ENCODE assay signal across 1 cellular context in the genomic region with DNA sequence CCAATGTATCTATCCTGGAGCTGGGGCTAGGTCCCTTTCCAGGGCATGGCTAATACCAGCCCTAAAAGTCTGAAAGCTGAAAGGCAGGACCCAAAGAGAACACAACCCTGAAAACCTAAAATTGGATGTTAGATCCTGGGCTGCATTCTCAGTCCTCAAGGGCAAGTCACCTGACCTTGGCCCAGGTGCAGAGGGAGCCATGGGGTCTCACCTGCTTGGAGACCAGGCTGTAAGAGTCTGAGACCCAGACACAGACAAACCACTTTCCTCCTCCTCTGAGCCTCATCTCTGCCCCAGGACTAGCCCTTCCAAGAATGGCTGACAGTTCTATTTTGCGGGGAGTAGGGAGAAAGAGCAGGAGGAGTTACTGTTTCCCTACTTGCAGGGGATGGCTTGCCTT.
TF ChIP-seq lines count a peak whose summit lies in the region.

No MANE protein-coding gene starts in this region.

TF ChIP-seq in WTC11, 78 proteins besides CTCF, POLR2A, EP300 and RAD21 (continued from another document):
- TF ChIP-seq, protein P1, sequence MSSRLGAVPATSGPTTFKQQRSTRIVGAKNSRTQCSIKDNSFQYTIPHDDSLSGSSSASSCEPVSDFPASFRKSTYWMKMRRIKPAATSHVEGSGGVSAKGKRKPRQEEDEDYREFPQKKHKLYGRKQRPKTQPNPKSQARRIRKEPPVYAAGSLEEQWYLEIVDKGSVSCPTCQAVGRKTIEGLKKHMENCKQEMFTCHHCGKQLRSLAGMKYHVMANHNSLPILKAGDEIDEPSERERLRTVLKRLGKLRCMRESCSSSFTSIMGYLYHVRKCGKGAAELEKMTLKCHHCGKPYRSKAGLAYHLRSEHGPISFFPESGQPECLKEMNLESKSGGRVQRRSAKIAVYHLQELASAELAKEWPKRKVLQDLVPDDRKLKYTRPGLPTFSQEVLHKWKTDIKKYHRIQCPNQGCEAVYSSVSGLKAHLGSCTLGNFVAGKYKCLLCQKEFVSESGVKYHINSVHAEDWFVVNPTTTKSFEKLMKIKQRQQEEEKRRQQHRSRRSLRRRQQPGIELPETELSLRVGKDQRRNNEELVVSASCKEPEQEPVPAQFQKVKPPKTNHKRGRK (CRISPR knock-in tag; IDR thresholded peaks at IDR 0.05; ENCODE audit: borderline replicate concordance), result no peak
- TF ChIP-seq ZNF121 (CRISPR knock-in tag; IDR thresholded peaks at IDR 0.05) (no peak), SP1 (CRISPR knock-in tag; conservative IDR thresholded peaks at IDR 0.05) (no peak)
- TF ChIP-seq, protein P2, sequence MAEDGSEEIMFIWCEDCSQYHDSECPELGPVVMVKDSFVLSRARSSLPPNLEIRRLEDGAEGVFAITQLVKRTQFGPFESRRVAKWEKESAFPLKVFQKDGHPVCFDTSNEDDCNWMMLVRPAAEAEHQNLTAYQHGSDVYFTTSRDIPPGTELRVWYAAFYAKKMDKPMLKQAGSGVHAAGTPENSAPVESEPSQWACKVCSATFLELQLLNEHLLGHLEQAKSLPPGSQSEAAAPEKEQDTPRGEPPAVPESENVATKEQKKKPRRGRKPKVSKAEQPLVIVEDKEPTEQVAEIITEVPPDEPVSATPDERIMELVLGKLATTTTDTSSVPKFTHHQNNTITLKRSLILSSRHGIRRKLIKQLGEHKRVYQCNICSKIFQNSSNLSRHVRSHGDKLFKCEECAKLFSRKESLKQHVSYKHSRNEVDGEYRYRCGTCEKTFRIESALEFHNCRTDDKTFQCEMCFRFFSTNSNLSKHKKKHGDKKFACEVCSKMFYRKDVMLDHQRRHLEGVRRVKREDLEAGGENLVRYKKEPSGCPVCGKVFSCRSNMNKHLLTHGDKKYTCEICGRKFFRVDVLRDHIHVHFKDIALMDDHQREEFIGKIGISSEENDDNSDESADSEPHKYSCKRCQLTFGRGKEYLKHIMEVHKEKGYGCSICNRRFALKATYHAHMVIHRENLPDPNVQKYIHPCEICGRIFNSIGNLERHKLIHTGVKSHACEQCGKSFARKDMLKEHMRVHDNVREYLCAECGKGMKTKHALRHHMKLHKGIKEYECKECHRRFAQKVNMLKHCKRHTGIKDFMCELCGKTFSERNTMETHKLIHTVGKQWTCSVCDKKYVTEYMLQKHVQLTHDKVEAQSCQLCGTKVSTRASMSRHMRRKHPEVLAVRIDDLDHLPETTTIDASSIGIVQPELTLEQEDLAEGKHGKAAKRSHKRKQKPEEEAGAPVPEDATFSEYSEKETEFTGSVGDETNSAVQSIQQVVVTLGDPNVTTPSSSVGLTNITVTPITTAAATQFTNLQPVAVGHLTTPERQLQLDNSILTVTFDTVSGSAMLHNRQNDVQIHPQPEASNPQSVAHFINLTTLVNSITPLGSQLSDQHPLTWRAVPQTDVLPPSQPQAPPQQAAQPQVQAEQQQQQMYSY (CRISPR knock-in tag; IDR thresholded peaks at IDR 0.05), result no peak
- TF ChIP-seq, protein P3, sequence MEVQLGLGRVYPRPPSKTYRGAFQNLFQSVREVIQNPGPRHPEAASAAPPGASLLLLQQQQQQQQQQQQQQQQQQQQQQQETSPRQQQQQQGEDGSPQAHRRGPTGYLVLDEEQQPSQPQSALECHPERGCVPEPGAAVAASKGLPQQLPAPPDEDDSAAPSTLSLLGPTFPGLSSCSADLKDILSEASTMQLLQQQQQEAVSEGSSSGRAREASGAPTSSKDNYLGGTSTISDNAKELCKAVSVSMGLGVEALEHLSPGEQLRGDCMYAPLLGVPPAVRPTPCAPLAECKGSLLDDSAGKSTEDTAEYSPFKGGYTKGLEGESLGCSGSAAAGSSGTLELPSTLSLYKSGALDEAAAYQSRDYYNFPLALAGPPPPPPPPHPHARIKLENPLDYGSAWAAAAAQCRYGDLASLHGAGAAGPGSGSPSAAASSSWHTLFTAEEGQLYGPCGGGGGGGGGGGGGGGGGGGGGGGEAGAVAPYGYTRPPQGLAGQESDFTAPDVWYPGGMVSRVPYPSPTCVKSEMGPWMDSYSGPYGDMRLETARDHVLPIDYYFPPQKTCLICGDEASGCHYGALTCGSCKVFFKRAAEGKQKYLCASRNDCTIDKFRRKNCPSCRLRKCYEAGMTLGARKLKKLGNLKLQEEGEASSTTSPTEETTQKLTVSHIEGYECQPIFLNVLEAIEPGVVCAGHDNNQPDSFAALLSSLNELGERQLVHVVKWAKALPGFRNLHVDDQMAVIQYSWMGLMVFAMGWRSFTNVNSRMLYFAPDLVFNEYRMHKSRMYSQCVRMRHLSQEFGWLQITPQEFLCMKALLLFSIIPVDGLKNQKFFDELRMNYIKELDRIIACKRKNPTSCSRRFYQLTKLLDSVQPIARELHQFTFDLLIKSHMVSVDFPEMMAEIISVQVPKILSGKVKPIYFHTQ (CRISPR knock-in tag; IDR thresholded peaks at IDR 0.05), result no peak
